ENCODE assay signal across 8 cellular contexts in genomic region chr3:20104167-20104661, GRCh38.
A peak's percentile ranks its signal among the peaks of the same experiment; 100 is the strongest.
DNase-seq lines count a peak whose midpoint lies in the region; ATAC-seq and TF ChIP-seq lines count a peak whose summit lies in the region.

No MANE protein-coding gene starts in this region.

- H3K36me3 ChIP-seq in prostate gland: no peaks in the 10 kb centered on the region

- H3K4me3 Mint-ChIP-seq in natural killer cell (peak overlapping the region; percentile 78), osteocyte (ENCODE audit: unreplicated experiment) (no peak overlapping the region)

- WGBS in prostate gland: 65% methylated on average over 5 of the region's 5 CpGs

- H3K27me3 Mint-ChIP-seq in natural killer cell (ENCODE audit: low read depth in 2 of 2) (no peaks in the 10 kb centered on the region), osteocyte (ENCODE audit: unreplicated experiment) (no peaks in the 10 kb centered on the region)

- DNase-seq in activated CD4-positive, alpha-beta T cell treated with anti-CD3 and anti-CD28 coated beads for 48 hours: peak; percentile 45
- DNase-seq in natural killer cell (peak; percentile 23), NCI-H2029 treated with DMSO at 0.1 percent for 48 hours (lab: John Stamatoyannopoulos, UW) (no peak), NCI-H1105 treated with DMSO at 0.1 percent for 48 hours (lab: John Stamatoyannopoulos, UW) (no peak), osteocyte (ENCODE audit: extremely low spot score, unreplicated experiment) (no peak), prostate gland (ENCODE audit: low spot score) (no peak)

- H3K27ac ChIP-seq in prostate gland: no peak overlapping the region

- peaks cover 69 to 75% of the 10 kb centered on the region in 2 donors for H3K4me1 Mint-ChIP-seq in natural killer cell
- peaks cover 21% of the 10 kb centered on the region for H3K4me1 Mint-ChIP-seq in osteocyte (ENCODE audit: unreplicated experiment)

- H3K9me3 Mint-ChIP-seq in natural killer cell (no peaks in the 10 kb centered on the region), osteocyte (ENCODE audit: unreplicated experiment) (no peaks in the 10 kb centered on the region)

- intact Hi-C loops in natural killer cell (cut with micrococcal nuclease): loop anchor here (2.0 to 5.0 kb wide), 3 partner anchors 37 to 157 kb away; partner anchors contain the start of gene RAB5A
- intact Hi-C loops in prostate gland (cut with DNase I): no loop called here

- H3K4me1 ChIP-seq in prostate gland (replicated peaks): no peaks in the 10 kb centered on the region

- H3K36me3 Mint-ChIP-seq in natural killer cell (no peaks in the 10 kb centered on the region), osteocyte (ENCODE audit: unreplicated experiment) (no peaks in the 10 kb centered on the region)

- ATAC-seq in GM18907 (IDR thresholded peaks at IDR 0.05; ENCODE audit: unreplicated experiment): peak; percentile 79
- peak; percentile 43 for ATAC-seq in HG03108 (IDR thresholded peaks at IDR 0.05; ENCODE audit: unreplicated experiment)
- peak; percentile 76 to 85 (median 78) for ATAC-seq in natural killer cell

- TF ChIP-seq CTCF in natural killer cell (IDR thresholded peaks at IDR 0.05) (no peak), osteocyte (IDR thresholded peaks at IDR 0.05) (no peak), prostate gland (IDR thresholded peaks at IDR 0.05) (no peak)

- H3K27ac Mint-ChIP-seq in natural killer cell (peak overlapping the region; percentile 90), osteocyte (ENCODE audit: unreplicated experiment) (no peak overlapping the region)

- no peak overlapping the region for H3K4me3 ChIP-seq in prostate gland

- H3K9me3 ChIP-seq in prostate gland: no peaks in the 10 kb centered on the region

- H3K27me3 ChIP-seq in prostate gland (replicated peaks; ENCODE audit: insufficient read depth): no peaks in the 10 kb centered on the region

- TF ChIP-seq POLR2A in prostate gland (IDR thresholded peaks at IDR 0.05): no peak

Comparison
In these comparisons a context has a peak if more than half of its experiments do, and no peak if none do; other contexts are left out.
1. DNase-seq: peak in activated CD4-positive, alpha-beta T cell treated with anti-CD3 and anti-CD28 coated beads for 48 hours (single experiment) and natural killer cell (single experiment); none in NCI-H2029 treated with DMSO at 0.1 percent for 48 hours (single experiment), NCI-H1105 treated with DMSO at 0.1 percent for 48 hours (single experiment), osteocyte (single experiment) and prostate gland (single experiment).
2. Peak in every context shown above with its lines, with median percentiles within 50 percentile points of each other: ATAC-seq.